In genomic region chr14:90620540-90621204, GRCh38 we compare ENCODE assay signal across 27 cellular contexts.
DNase-seq lines count a peak whose midpoint lies in the region; ATAC-seq and TF ChIP-seq lines count a peak whose summit lies in the region.
"Had no signal": no experiment of that assay in that cellular context is flagged by ENCODE, and none has a peak within 500 bp of the region (broad histone marks: within the 10 kb centered on the region; RNA-seq: fewer than 3 reads in every experiment).

No MANE protein-coding gene starts in this region.

- no peaks in the 10 kb centered on the region for H3K27me3 ChIP-seq in right atrium auricular region
- H3K27me3 ChIP-seq: ascending aorta, gastrocnemius medialis, MG63, tibial nerve had no signal

- H3K4me1 Mint-ChIP-seq in endothelial cell (ENCODE audit: unreplicated experiment) = peaks cover 32% of the 10 kb centered on the region

- H3K4me3 ChIP-seq in right atrium auricular region = no peak overlapping the region
- H3K4me3 ChIP-seq: ascending aorta, gastrocnemius medialis, GM12878, MG63, tibial nerve had no signal

- intact Hi-C loops in left cardiac atrium (cut with DNase I) = no loop called here

- H3K4me1 ChIP-seq in right atrium auricular region = peaks cover 0 to 35% of the 10 kb centered on the region in 2 donors

- peaks cover 36% of the 10 kb centered on the region for H3K36me3 Mint-ChIP-seq in endothelial cell (ENCODE audit: low read depth, unreplicated experiment)
- H3K36me3 Mint-ChIP-seq: activated naive CD4-positive, alpha-beta T cell treated with anti-CD3 and anti-CD28 coated beads, Interleukin-2, amount 50 U/mL, for 72 hours had no signal

- H3K27me3 Mint-ChIP-seq in endothelial cell (ENCODE audit: unreplicated experiment) = peaks cover 6% of the 10 kb centered on the region
- H3K27me3 Mint-ChIP-seq: stimulated activated naive CD8-positive, alpha-beta T cell treated with anti-CD3 and anti-CD28 coated beads, Interleukin-15, Interleukin-2, amounts not matched to agents 100 ng/mL and 50 ng/mL, for 24 hours had no signal

- no peak overlapping the region for H3K4me3 Mint-ChIP-seq in endothelial cell (ENCODE audit: unreplicated experiment)
- H3K4me3 Mint-ChIP-seq: stimulated activated naive CD8-positive, alpha-beta T cell treated with anti-CD3 and anti-CD28 coated beads, Interleukin-15, Interleukin-2, amounts not matched to agents 100 ng/mL and 50 ng/mL, for 24 hours had no signal

- H3K27ac Mint-ChIP-seq in endothelial cell (ENCODE audit: unreplicated experiment) = peak overlapping the region; percentile 10
- H3K27ac Mint-ChIP-seq: activated naive CD4-positive, alpha-beta T cell treated with anti-CD3 and anti-CD28 coated beads, Interleukin-2, amount 50 U/mL, for 72 hours; stimulated activated naive CD8-positive, alpha-beta T cell treated with anti-CD3 and anti-CD28 coated beads, Interleukin-15, Interleukin-2, amounts not matched to agents 100 ng/mL and 50 ng/mL, for 24 hours had no signal

- ATAC-seq in left cardiac atrium = no peak
- ATAC-seq: activated naive CD4-positive, alpha-beta T cell treated with anti-CD3 and anti-CD28 coated beads, Interleukin-2, amount 50 U/mL, for 72 hours; esophagus mucosa; gastrocnemius medialis; GM12878; PC-3 had no signal

- peak; percentile 32 for DNase-seq in right atrium auricular region (ENCODE audit: low spot score)
- no peak for DNase-seq in left cardiac atrium
- peak; percentile 91 for DNase-seq in NCI-H345 (lab: John Stamatoyannopoulos, UW)
- DNase-seq in endothelial cell (ENCODE audit: low spot score) = no peak
- no peak for DNase-seq in T-helper 2 cell
- DNase-seq in NCI-H69 (lab: John Stamatoyannopoulos, UW) = no peak
- no peak for DNase-seq in RPMI8226
- DNase-seq in activated CD4-positive, alpha-beta T cell treated with anti-CD3 and anti-CD28 coated beads for 48 hours = no peak
- DNase-seq: AML-193; cerebellar nuclear complex; DMS53; effector memory CD4-positive, alpha-beta T cell; gastrocnemius medialis; HCEC 1CT; kidney; mammary epithelial cell; MG63; NCI-H2171; PC-3; retina; SHP77 treated with DMSO at 0.1 percent for 48 hours had no signal

- no peaks in the 10 kb centered on the region for H3K9me3 Mint-ChIP-seq in endothelial cell (ENCODE audit: unreplicated experiment)
- H3K9me3 Mint-ChIP-seq: stimulated activated naive CD8-positive, alpha-beta T cell treated with anti-CD3 and anti-CD28 coated beads, Interleukin-15, Interleukin-2, amounts not matched to agents 100 ng/mL and 50 ng/mL, for 24 hours had no signal

- TF ChIP-seq CTCF in right atrium auricular region (IDR thresholded peaks at IDR 0.05) (no peak), endothelial cell (IDR thresholded peaks at IDR 0.05; ENCODE audit: unreplicated experiment) (no peak)

- no peak overlapping the region for H3K27ac ChIP-seq in right atrium auricular region
- H3K27ac ChIP-seq: ascending aorta, tibial nerve had no signal

- H3K9me3 ChIP-seq in right atrium auricular region = no peaks in the 10 kb centered on the region
- H3K9me3 ChIP-seq: ascending aorta, gastrocnemius medialis, MG63, tibial nerve had no signal

- no peaks in the 10 kb centered on the region for H3K36me3 ChIP-seq in right atrium auricular region
- H3K36me3 ChIP-seq: MG63 had no signal

Comparison
In these comparisons a context has a peak if more than half of its experiments do, and no peak if none do; other contexts are left out.
1. DNase-seq: peak in right atrium auricular region (single experiment) and NCI-H345 (single experiment); none in left cardiac atrium (single experiment), endothelial cell (single experiment), T-helper 2 cell (0 of 5), NCI-H69 (single experiment), RPMI8226 (single experiment) and activated CD4-positive, alpha-beta T cell treated with anti-CD3 and anti-CD28 coated beads for 48 hours (single experiment).